In the genomic region with DNA sequence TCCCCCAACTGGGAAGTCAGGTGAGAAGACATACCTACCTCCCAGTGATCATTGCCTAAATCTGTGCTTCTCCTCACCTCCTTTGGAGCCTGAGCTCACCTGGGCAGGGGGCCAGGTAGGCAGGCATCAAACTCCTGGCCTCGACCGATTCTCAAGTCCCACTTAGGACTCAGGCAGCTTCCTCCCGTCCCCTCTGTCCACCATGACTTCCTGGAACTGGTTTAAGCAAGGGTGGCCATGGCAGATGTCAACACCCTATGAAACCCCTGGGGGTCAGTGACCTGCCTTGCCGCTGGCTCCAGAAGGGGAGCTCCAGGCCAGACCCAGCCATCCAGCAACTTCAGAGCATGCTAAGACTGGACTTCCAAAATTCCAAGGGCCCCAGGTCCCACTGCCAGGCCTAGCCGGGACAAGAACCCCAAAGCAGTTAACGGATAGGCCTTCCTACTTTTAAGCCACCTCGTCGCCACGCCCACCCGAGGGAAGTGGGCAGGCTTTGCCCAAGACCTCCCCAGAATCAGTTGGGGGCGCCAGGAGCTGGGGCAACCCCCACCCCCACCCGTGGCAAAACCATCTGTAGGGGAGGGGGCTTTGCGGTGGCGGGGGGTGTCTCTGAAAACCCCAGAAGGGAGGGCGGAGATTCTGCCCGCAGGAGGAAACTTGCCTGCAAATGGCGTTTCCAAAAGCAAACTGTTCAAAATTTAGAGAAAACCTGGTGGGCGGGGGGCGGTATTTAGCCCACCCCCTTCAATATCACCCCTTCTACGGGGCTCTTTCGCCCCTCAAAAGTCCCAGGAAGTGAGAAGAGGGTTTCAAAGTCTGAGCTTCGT, we compare ENCODE assay signal across 9 cellular contexts. TPM values are rescaled to one million over a fixed set of nuclear protein-coding genes. Genes with fewer than 3 reads are reported as not detected.
DNase-seq lines count a peak whose midpoint lies in the region; ATAC-seq and TF ChIP-seq lines count a peak whose summit lies in the region.
"Had no signal": no experiment of that assay in that cellular context is flagged by ENCODE, and none has a peak within 500 bp of the region (broad histone marks: within the 10 kb centered on the region; RNA-seq: fewer than 3 reads in every experiment).

No MANE protein-coding gene starts in this region.

- peak overlapping the region; percentile 82 for H3K4me3 Mint-ChIP-seq in activated T-cell treated with anti-CD3 and anti-CD28 coated beads, Interleukin-2, amount 50 U/mL, for 4 hours
- H3K4me3 Mint-ChIP-seq in nephron progenitor cell = peak overlapping the region; percentile 82

- no peaks in the 10 kb centered on the region for H3K27me3 Mint-ChIP-seq in activated T-cell treated with anti-CD3 and anti-CD28 coated beads, Interleukin-2, amount 50 U/mL, for 4 hours (ENCODE audit: low read depth)
- peaks cover 10% of the 10 kb centered on the region for H3K27me3 Mint-ChIP-seq in nephron progenitor cell (ENCODE audit: low read depth, poor library complexity)

- no peaks in the 10 kb centered on the region for H3K36me3 Mint-ChIP-seq in activated T-cell treated with anti-CD3 and anti-CD28 coated beads, Interleukin-2, amount 50 U/mL, for 4 hours (ENCODE audit: insufficient read depth)
- H3K36me3 Mint-ChIP-seq in nephron progenitor cell (ENCODE audit: low read depth) = peaks cover 8% of the 10 kb centered on the region

- no peak for ATAC-seq in activated T-cell treated with anti-CD3 and anti-CD28 coated beads, Interleukin-2, amount 50 U/mL, for 4 hours
- no peak for ATAC-seq in HG02798 (IDR thresholded peaks at IDR 0.05; ENCODE audit: poor library complexity, unreplicated experiment)

- in situ Hi-C loops in Caki2 (cut with HindIII; ENCODE audit: low pct_unique_long_range_greater_than_20kb, low sequenced_read_pairs) = no loop called here

- H3K27ac Mint-ChIP-seq in nephron progenitor cell = no peak overlapping the region

- TF ChIP-seq CTCF in nephron progenitor cell (IDR thresholded peaks at IDR 0.05) = no peak

- no peaks in the 10 kb centered on the region for H3K9me3 Mint-ChIP-seq in activated T-cell treated with anti-CD3 and anti-CD28 coated beads, Interleukin-2, amount 50 U/mL, for 4 hours
- H3K9me3 Mint-ChIP-seq in nephron progenitor cell = no peaks in the 10 kb centered on the region

- peaks cover 16% of the 10 kb centered on the region for H3K4me1 Mint-ChIP-seq in activated T-cell treated with anti-CD3 and anti-CD28 coated beads, Interleukin-2, amount 50 U/mL, for 4 hours (ENCODE audit: low read depth)
- peaks cover 25% of the 10 kb centered on the region for H3K4me1 Mint-ChIP-seq in nephron progenitor cell

- DNase-seq in Caki2 (ENCODE audit: low read depth) (peak; percentile 45), NAMALWA (ENCODE audit: low spot score) (peak; percentile 71), fibroblast of gingiva (ENCODE audit: low read depth) (peak; percentile 51), nephron progenitor cell (peak; percentile 52), ureter (ENCODE audit: low spot score) (peak; percentile 66), NCI-H2029 (lab: John Stamatoyannopoulos, UW) (no peak)
- DNase-seq in activated T-cell treated with anti-CD3 and anti-CD28 coated beads, Interleukin-2, amount 50 U/mL, for 4 hours = peak; percentile 57

RNA-seq across cellular contexts. Expression of a gene that starts 0.7 kb away (rescaled TPM):
- 320 and 387 TPM in 2 replicates for total RNA-seq in Caki2 (2014; rRNA removed; shearing (Covaris generic); ENCODE audit: low replicate concordance)
- 10 to 100 TPM; 15.8 to 20.6 (median 19.8) TPM for total RNA-seq in activated T-cell treated with anti-CD3 and anti-CD28 coated beads, Interleukin-2, amount 50 U/mL, for 4 hours
- total RNA-seq in ureter = 35.7 TPM

RNA-seq across cellular contexts. Expression of a gene that starts 35.3 kb away (rescaled TPM):
- total RNA-seq in Caki2 (2014; rRNA removed; shearing (Covaris generic); ENCODE audit: low replicate concordance) = 2.6 and 10.5 TPM in 2 replicates
- total RNA-seq in activated T-cell treated with anti-CD3 and anti-CD28 coated beads, Interleukin-2, amount 50 U/mL, for 4 hours = 10 to 100 TPM; 31.4 to 41.2 (median 34.3) TPM
- 13.1 TPM for total RNA-seq in ureter

RNA-seq across cellular contexts. Expression of a gene that starts 35.9 kb away (rescaled TPM):
- not detected in 2 replicates for total RNA-seq in Caki2 (2014; rRNA removed; shearing (Covaris generic); ENCODE audit: low replicate concordance)
- total RNA-seq in activated T-cell treated with anti-CD3 and anti-CD28 coated beads, Interleukin-2, amount 50 U/mL, for 4 hours = under 1 TPM in 2 of 3 donors, not detected in 1; 0.32 to 0.41 TPM
- total RNA-seq in ureter = 1.1 TPM
- total RNA-seq: HT1080 had no signal

RNA-seq across cellular contexts. Expression of a gene that starts 42.5 kb away (rescaled TPM):
- 64.8 and 65.6 TPM in 2 replicates for total RNA-seq in Caki2 (2014; rRNA removed; shearing (Covaris generic); ENCODE audit: low replicate concordance)
- 100 to 1,000 TPM; 148 to 221 (median 173) TPM for total RNA-seq in activated T-cell treated with anti-CD3 and anti-CD28 coated beads, Interleukin-2, amount 50 U/mL, for 4 hours
- total RNA-seq in ureter = 1.9 TPM
